Comparison of ENCODE assay signal across 25 cellular contexts in the genomic region with DNA sequence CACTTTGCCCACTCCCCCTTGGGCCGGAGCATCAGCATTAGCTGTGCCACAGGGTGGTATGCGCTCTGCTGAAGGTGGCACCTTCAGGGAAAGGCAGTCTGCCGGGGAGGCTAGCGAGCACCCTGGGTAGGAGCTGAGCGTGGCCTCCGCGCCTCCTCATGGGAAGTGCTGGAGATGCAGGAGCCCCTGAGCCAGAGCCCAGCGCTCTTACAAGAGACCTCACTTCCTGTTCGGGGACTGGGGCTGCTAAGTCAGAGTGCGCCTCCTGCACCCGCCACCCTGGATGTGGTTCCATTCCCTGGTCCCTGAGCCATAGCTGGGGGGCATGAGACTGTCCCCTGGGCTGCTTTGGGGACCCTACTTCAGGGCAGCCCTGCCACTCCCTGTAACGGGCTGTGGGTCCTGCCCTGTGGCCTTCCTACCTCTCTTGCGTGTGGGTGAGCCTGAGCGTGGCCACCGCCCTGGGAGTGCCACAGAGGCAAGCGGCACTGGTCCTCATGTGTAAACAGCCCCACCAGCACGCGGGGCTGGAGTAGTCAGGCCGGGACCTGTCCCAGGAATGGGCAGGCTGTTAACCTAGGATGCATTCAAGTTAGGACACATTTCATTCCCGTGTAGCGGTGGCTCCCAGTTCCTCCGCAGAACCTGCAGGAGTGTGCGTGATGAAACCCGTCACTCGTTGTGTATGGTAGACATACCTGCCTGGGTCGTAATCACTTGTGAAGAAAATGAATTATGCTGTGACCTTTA. TPM values are rescaled to one million over a fixed set of nuclear protein-coding genes. Genes with fewer than 3 reads are reported as not detected.
DNase-seq lines count a peak whose midpoint lies in the region; ATAC-seq and TF ChIP-seq lines count a peak whose summit lies in the region.
"Had no signal": no experiment of that assay in that cellular context is flagged by ENCODE, and none has a peak within 500 bp of the region (broad histone marks: within the 10 kb centered on the region; RNA-seq: fewer than 3 reads in every experiment).

No MANE protein-coding gene starts in this region.

- 66 to 69% methylated on average over 19 to 22 of the region's 26 CpGs for WGBS in lower leg skin, 2 donors

- H3K4me3 ChIP-seq in colonic mucosa (no peak overlapping the region), lower leg skin (ENCODE audit: low read depth, poor library complexity, severe bottlenecking) (no peak overlapping the region), upper lobe of right lung (no peak overlapping the region)
- H3K4me3 ChIP-seq: neural progenitor cell, right lobe of liver, thoracic aorta had no signal

- no peak overlapping the region for H3K9ac ChIP-seq in colonic mucosa (ENCODE audit: low read depth in 2 of 2, low read length in 2 of 2)
- H3K9ac ChIP-seq: neural progenitor cell had no signal

- POLR2A ChIA-PET in RWPE1 (lab: Yijun Ruan, JAX; ENCODE audit: low non-redundant PET): no interaction called here

- H3K9me3 ChIP-seq in colonic mucosa (no peaks in the 10 kb centered on the region), upper lobe of right lung (no peaks in the 10 kb centered on the region)
- H3K9me3 ChIP-seq: Caco-2, right lobe of liver, thoracic aorta had no signal

- peak; percentile 43 for ATAC-seq in upper lobe of right lung
- no peak for ATAC-seq in GM18870 (IDR thresholded peaks at IDR 0.05; ENCODE audit: unreplicated experiment)
- no peak for ATAC-seq in GM19328 (IDR thresholded peaks at IDR 0.05; ENCODE audit: unreplicated experiment)
- ATAC-seq: activated T-cell treated with anti-CD3 and anti-CD28 coated beads, Interleukin-2, amount 50 U/mL, for 4 hours; stimulated activated naive B cell treated with anti-CD40 and anti-IgM and Interleukin-4, amounts not matched to agents 10 μg/mL and 1 μg/mL and 100 μg/mL, for 72 hours had no signal

- H3K27ac ChIP-seq in RWPE1 (peak overlapping the region; percentile 94), colonic mucosa (no peak overlapping the region), upper lobe of right lung (no peak overlapping the region)
- H3K27ac ChIP-seq: HL-60, neural progenitor cell, right lobe of liver, thoracic aorta, WERI-Rb-1 had no signal

- no peak for TF ChIP-seq POLR2A in lower leg skin (IDR thresholded peaks at IDR 0.05)

- H3K27me3 ChIP-seq in colonic mucosa (no peaks in the 10 kb centered on the region), upper lobe of right lung (no peaks in the 10 kb centered on the region)
- H3K27me3 ChIP-seq: neural progenitor cell, right lobe of liver had no signal

- CTCF ChIA-PET in RWPE1 (lab: Yijun Ruan, JAX): no interaction called here

- DNase-seq in RWPE1 (ENCODE audit: low spot score) (peak; percentile 86), colonic mucosa (peak; percentile 38), lower leg skin (ENCODE audit: low spot score in 2 of 2) (peak; percentile 63 to 88), upper lobe of right lung (no peak), NCI-H187 (lab: John Stamatoyannopoulos, UW) (no peak)
- DNase-seq: activated CD4-positive, alpha-beta T cell treated with anti-CD3 and anti-CD28 coated beads, Interleukin-2, amount 10 ng/mL, durations not matched to agents 7 days and 5 days; activated gamma-delta T cell treated with Interleukin-2 at 50 U/mL for 16 hours; activated T-cell treated with anti-CD3 and anti-CD28 coated beads, Interleukin-2, amount 50 U/mL, for 4 hours; C1 segment of cervical spinal cord; Caco-2; DMS79 treated with DMSO at 0.1 percent for 48 hours; HFFc6; NCI-H1048; NCI-H1694; NCI-H2171 treated with DMSO at 0.1 percent for 48 hours; NCI-H524 treated with DMSO at 0.1 percent for 48 hours; right lobe of liver; stimulated activated naive B cell treated with anti-CD40 and anti-IgM and Interleukin-4, amounts not matched to agents 10 μg/mL and 1 μg/mL and 100 μg/mL, for 72 hours; T1000; WERI-Rb-1 had no signal

- no peaks in the 10 kb centered on the region for H3K36me3 ChIP-seq in colonic mucosa
- H3K36me3 ChIP-seq in upper lobe of right lung: peaks cover 8% of the 10 kb centered on the region
- H3K36me3 ChIP-seq: neural progenitor cell had no signal

- TF ChIP-seq CTCF in RWPE1 (conservative IDR thresholded peaks at IDR 0.05; ENCODE audit: low read depth) (no peak), colonic mucosa (IDR thresholded peaks at IDR 0.05) (no peak), lower leg skin (IDR thresholded peaks at IDR 0.05) (no peak), upper lobe of right lung (IDR thresholded peaks at IDR 0.05) (no peak)

- H3K4me1 ChIP-seq in colonic mucosa (peaks cover 2% of the 10 kb centered on the region), upper lobe of right lung (peaks cover 13% of the 10 kb centered on the region)
- H3K4me1 ChIP-seq: Caco-2, neural progenitor cell had no signal

- intact Hi-C loops in colonic mucosa (cut with DNase I): no loop called here
- intact Hi-C loops in lower leg skin (cut with DNase I; ENCODE audit: low total_unique reads): loop anchor here (5.0 kb wide), 1 partner anchor 1290 kb away; no protein-coding TSS in a partner anchor
- intact Hi-C loops in upper lobe of right lung (cut with DNase I): no loop called here

RNA-seq across cellular contexts. Expression of gene COA8, which starts 19.4 kb away (rescaled TPM):
- total RNA-seq in colonic mucosa: 10 to 100 TPM; 37.1 to 41.5 TPM
- total RNA-seq in lower leg skin: 10 to 100 TPM; 21.0 to 32.9 (median 30.0) TPM
- total RNA-seq in upper lobe of right lung: 29.7 TPM

RNA-seq across cellular contexts. Expression of gene BAG5, which starts 19.7 kb away (rescaled TPM):
- total RNA-seq in colonic mucosa: 10 to 100 TPM; 26.8 to 29.7 TPM
- 10 to 100 TPM; 40.3 to 44.3 (median 43.1) TPM for total RNA-seq in lower leg skin
- 33.0 TPM for total RNA-seq in upper lobe of right lung

RNA-seq across cellular contexts. Expression of gene KLC1, which starts 46.9 kb away (rescaled TPM):
- total RNA-seq in colonic mucosa: 100 to 1,000 TPM in 1 of 2 donors, 10 to 100 TPM in 1; 78.1 to 112 TPM
- total RNA-seq in lower leg skin: 100 to 1,000 TPM; 214 to 500 (median 268) TPM
- total RNA-seq in upper lobe of right lung: 172 TPM

RNA-seq across cellular contexts. Expression of gene TRMT61A, which starts 53.1 kb away (rescaled TPM):
- total RNA-seq in colonic mucosa: 10 to 100 TPM in 1 of 2 donors, 1 to 10 TPM in 1; 10.0 to 17.8 TPM
- total RNA-seq in lower leg skin: 10 to 100 TPM in 3 of 4 donors, 1 to 10 TPM in 1; 9.2 to 22.5 (median 16.0) TPM
- 11.6 TPM for total RNA-seq in upper lobe of right lung

RNA-seq across cellular contexts. Expression of gene CKB, which starts 59.5 kb away (rescaled TPM):
- total RNA-seq in colonic mucosa (1,000 to 10,000 TPM; 1,501 to 4,641 TPM), lower leg skin (100 to 1,000 TPM; 168 to 236 (median 214) TPM), upper lobe of right lung (148 TPM)

Comparison
In these comparisons a context has a peak if more than half of its experiments do, and no peak if none do; other contexts are left out.
1. DNase-seq: peak in RWPE1 (single experiment), colonic mucosa (single experiment) and lower leg skin (2 of 2); none in upper lobe of right lung (single experiment) and NCI-H187 (0 of 2).